Comparison of ENCODE assay signal across 27 cellular contexts in the genomic region with DNA sequence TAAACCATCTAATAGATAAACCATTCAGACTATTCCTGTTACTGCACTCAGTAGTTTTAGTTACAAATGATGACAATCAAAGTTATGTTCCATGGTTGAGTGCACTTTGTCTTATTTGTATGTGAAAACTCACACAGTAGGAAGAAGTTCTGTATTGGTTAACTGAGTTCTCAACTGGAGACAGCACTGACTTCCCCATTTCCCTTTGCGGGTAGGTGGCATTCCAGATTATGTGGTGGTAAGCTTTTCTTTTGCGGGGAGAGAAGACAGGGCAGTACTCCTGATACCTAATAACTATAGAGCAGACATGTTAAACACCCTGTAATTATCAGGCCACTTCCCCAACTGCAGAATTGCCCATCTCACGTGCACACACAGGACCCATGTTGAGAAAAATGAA.
"Had no signal": no experiment of that assay in that cellular context is flagged by ENCODE, and none has a peak within 500 bp of the region (broad histone marks: within the 10 kb centered on the region; RNA-seq: fewer than 3 reads in every experiment).

No MANE protein-coding gene starts in this region.

- ATAC-seq: activated CD8-positive, alpha-beta T cell treated with anti-CD3 and anti-CD28 coated beads for 36 hours; body of pancreas; Panc1; SK-N-SH treated with all-trans-retinoic acid at 6 μM for 48 hours had no signal

- H3K4me3 Mint-ChIP-seq: activated CD4-positive, alpha-beta T cell treated with anti-CD3 and anti-CD28 coated beads, Interleukin-2, amount 10 ng/mL, durations not matched to agents 24 days and 14 days; activated CD8-positive, alpha-beta T cell treated with anti-CD3 and anti-CD28 coated beads for 36 hours; activated naive CD4-positive, alpha-beta T cell treated with anti-CD3 and anti-CD28 coated beads, Interleukin-2, amount 50 U/mL, for 24 hours; activated naive CD8-positive, alpha-beta T cell treated with anti-CD3 and anti-CD28 coated beads, Interleukin-2, amount 10 ng/mL, durations not matched to agents 7 days and 5 days had no signal

- H3K4me1 Mint-ChIP-seq: activated naive CD4-positive, alpha-beta T cell treated with anti-CD3 and anti-CD28 coated beads, Interleukin-2, amount 50 U/mL, for 24 hours; activated naive CD8-positive, alpha-beta T cell treated with anti-CD3 and anti-CD28 coated beads, Interleukin-2, amount 10 ng/mL, durations not matched to agents 7 days and 5 days had no signal

- H3K9me3 ChIP-seq: body of pancreas, breast epithelium, MG63 had no signal

- H3K27ac ChIP-seq: body of pancreas, breast epithelium, WERI-Rb-1 had no signal

- H3K4me1 ChIP-seq: body of pancreas, breast epithelium had no signal

- DNase-seq: activated CD4-positive, alpha-beta T cell treated with anti-CD3 and anti-CD28 coated beads, Interleukin-2, amount 10 ng/mL, durations not matched to agents 24 days and 14 days; activated CD4-positive, alpha-beta T cell treated with anti-CD3 and anti-CD28 coated beads, Interleukin-2, amount 50 U/mL, for 4 hours; activated CD8-positive, alpha-beta T cell treated with anti-CD3 and anti-CD28 coated beads for 36 hours; activated gamma-delta T cell; activated naive CD4-positive, alpha-beta T cell treated with Interleukin-2 at 50 U/mL for 16 hours; activated naive CD8-positive, alpha-beta T cell treated with anti-CD3 and anti-CD28 coated beads, Interleukin-2, amount 10 ng/mL, durations not matched to agents 7 days and 5 days; activated T-cell treated with anti-CD3 and anti-CD28 coated beads, Interleukin-2, amount 50 U/mL, for 1 hour; body of pancreas; Karpas-422; MG63; NCI-H1092; NCI-H1436 treated with DMSO at 0.1 percent for 48 hours; NCI-H1694 treated with DMSO at 0.1 percent for 48 hours; NCI-H2029; NCI-H345; NCI-H524 treated with DMSO at 0.1 percent for 48 hours; SHP77; SW 1271; T-helper 1 cell; T-helper 2 cell; T-helper 9 cell; WERI-Rb-1 had no signal

- H3K9me3 Mint-ChIP-seq: activated CD4-positive, alpha-beta T cell treated with anti-CD3 and anti-CD28 coated beads, Interleukin-2, amount 10 ng/mL, durations not matched to agents 24 days and 14 days; activated CD8-positive, alpha-beta T cell treated with anti-CD3 and anti-CD28 coated beads for 36 hours; activated naive CD4-positive, alpha-beta T cell treated with anti-CD3 and anti-CD28 coated beads, Interleukin-2, amount 50 U/mL, for 24 hours; activated naive CD8-positive, alpha-beta T cell treated with anti-CD3 and anti-CD28 coated beads, Interleukin-2, amount 10 ng/mL, durations not matched to agents 7 days and 5 days; activated T-helper 2 cell treated with anti-CD3 and anti-CD28 coated beads, Interferon-gamma antibody, Interleukin-2, Interleukin-4, amounts not matched to agents 10 μg/mL and 5 μg/mL and 100 μg/mL, durations not matched to agents 14 hours and 24 hours and 36 hours had no signal

- H3K27me3 Mint-ChIP-seq: activated CD4-positive, alpha-beta T cell treated with anti-CD3 and anti-CD28 coated beads, Interleukin-2, amount 10 ng/mL, durations not matched to agents 24 days and 14 days; activated CD8-positive, alpha-beta T cell treated with anti-CD3 and anti-CD28 coated beads for 36 hours; activated naive CD4-positive, alpha-beta T cell treated with anti-CD3 and anti-CD28 coated beads, Interleukin-2, amount 50 U/mL, for 24 hours; activated naive CD8-positive, alpha-beta T cell treated with anti-CD3 and anti-CD28 coated beads, Interleukin-2, amount 10 ng/mL, durations not matched to agents 7 days and 5 days had no signal

- H3K27me3 ChIP-seq: body of pancreas, breast epithelium, MG63 had no signal

- H3K27ac Mint-ChIP-seq: activated CD4-positive, alpha-beta T cell treated with anti-CD3 and anti-CD28 coated beads, Interleukin-2, amount 10 ng/mL, durations not matched to agents 24 days and 14 days; activated CD8-positive, alpha-beta T cell treated with anti-CD3 and anti-CD28 coated beads for 36 hours; activated naive CD4-positive, alpha-beta T cell treated with anti-CD3 and anti-CD28 coated beads, Interleukin-2, amount 50 U/mL, for 24 hours; activated naive CD8-positive, alpha-beta T cell treated with anti-CD3 and anti-CD28 coated beads, Interleukin-2, amount 10 ng/mL, durations not matched to agents 7 days and 5 days; activated T-helper 2 cell treated with anti-CD3 and anti-CD28 coated beads, Interferon-gamma antibody, Interleukin-2, Interleukin-4, amounts not matched to agents 10 μg/mL and 5 μg/mL and 100 μg/mL, durations not matched to agents 14 hours and 24 hours and 36 hours had no signal

- H3K4me3 ChIP-seq: body of pancreas, breast epithelium, MG63 had no signal
